ENCODE assay signal across 8 cellular contexts in genomic region chr20:34022154-34022842, GRCh38. TPM values are rescaled to one million over a fixed set of nuclear protein-coding genes. Genes with fewer than 3 reads are reported as not detected.
DNase-seq lines count a peak whose midpoint lies in the region; ATAC-seq lines count a peak whose summit lies in the region.

No MANE protein-coding gene starts in this region.

- H3K36me3 ChIP-seq in H7 (replicated peaks; ENCODE audit: control insufficient read depth, insufficient read depth, low read length): no peaks in the 10 kb centered on the region

- H3K27me3 Mint-ChIP-seq in dendritic cell treated with granulocyte-macrophage colony-stimulating factor and Interleukin-4, amounts not matched to agents 40 ng/mL and 50 ng/mL, for 4 days: no peaks in the 10 kb centered on the region
- no peaks in the 10 kb centered on the region for H3K27me3 Mint-ChIP-seq in stimulated activated memory B cell treated with anti-CD40 and anti-IgM and Interleukin-4, amounts not matched to agents 10 μg/mL and 1 μg/mL and 100 μg/mL, for 72 hours

- no peaks in the 10 kb centered on the region for H3K9me3 Mint-ChIP-seq in dendritic cell treated with granulocyte-macrophage colony-stimulating factor and Interleukin-4, amounts not matched to agents 40 ng/mL and 50 ng/mL, for 4 days
- H3K9me3 Mint-ChIP-seq in stimulated activated memory B cell treated with anti-CD40 and anti-IgM and Interleukin-4, amounts not matched to agents 10 μg/mL and 1 μg/mL and 100 μg/mL, for 72 hours: no peaks in the 10 kb centered on the region

- peak overlapping the region; percentile 26 for H3K27ac Mint-ChIP-seq in dendritic cell treated with granulocyte-macrophage colony-stimulating factor and Interleukin-4, amounts not matched to agents 40 ng/mL and 50 ng/mL, for 4 days
- peak overlapping the region; percentile 80 for H3K27ac Mint-ChIP-seq in stimulated activated memory B cell treated with anti-CD40 and anti-IgM and Interleukin-4, amounts not matched to agents 10 μg/mL and 1 μg/mL and 100 μg/mL, for 72 hours

- intact Hi-C loops in dendritic cell treated with granulocyte-macrophage colony-stimulating factor and Interleukin-4, amounts not matched to agents 40 ng/mL and 50 ng/mL, for 4 days (cut with micrococcal nuclease): no loop called here

- DNase-seq in NCI-H1694 (lab: John Stamatoyannopoulos, UW) (peak; percentile 3), NCI-H1694 treated with DMSO at 0.1 percent for 48 hours (lab: John Stamatoyannopoulos, UW) (no peak), H7 (peak; percentile 75), NOMO-1 (lab: John Stamatoyannopoulos, UW; ENCODE audit: unreplicated experiment in 2 of 2) (peak; percentile 3 to 70), foreskin melanocyte (no peak)

- ATAC-seq in stimulated activated memory B cell treated with anti-CD40 and anti-IgM and Interleukin-4, amounts not matched to agents 10 μg/mL and 1 μg/mL and 100 μg/mL, for 72 hours: peak; percentile 93
- ATAC-seq in GM19023 (IDR thresholded peaks at IDR 0.05; ENCODE audit: unreplicated experiment): no peak

- H3K4me3 ChIP-seq in H7 (ENCODE audit: insufficient read depth, low read depth, low read length): no peak overlapping the region

- peaks cover 85% of the 10 kb centered on the region for H3K4me1 Mint-ChIP-seq in dendritic cell treated with granulocyte-macrophage colony-stimulating factor and Interleukin-4, amounts not matched to agents 40 ng/mL and 50 ng/mL, for 4 days (ENCODE audit: low read depth)
- H3K4me1 Mint-ChIP-seq in stimulated activated memory B cell treated with anti-CD40 and anti-IgM and Interleukin-4, amounts not matched to agents 10 μg/mL and 1 μg/mL and 100 μg/mL, for 72 hours: peaks cover 90% of the 10 kb centered on the region

- no peaks in the 10 kb centered on the region for H3K27me3 ChIP-seq in H7 (ENCODE audit: control insufficient read depth, insufficient read depth, low read length)

- peaks cover 11% of the 10 kb centered on the region for H3K36me3 Mint-ChIP-seq in dendritic cell treated with granulocyte-macrophage colony-stimulating factor and Interleukin-4, amounts not matched to agents 40 ng/mL and 50 ng/mL, for 4 days (ENCODE audit: low read depth)
- H3K36me3 Mint-ChIP-seq in stimulated activated memory B cell treated with anti-CD40 and anti-IgM and Interleukin-4, amounts not matched to agents 10 μg/mL and 1 μg/mL and 100 μg/mL, for 72 hours: peaks cover 12% of the 10 kb centered on the region

- H3K4me3 Mint-ChIP-seq in dendritic cell treated with granulocyte-macrophage colony-stimulating factor and Interleukin-4, amounts not matched to agents 40 ng/mL and 50 ng/mL, for 4 days: no peak overlapping the region
- no peak overlapping the region for H3K4me3 Mint-ChIP-seq in stimulated activated memory B cell treated with anti-CD40 and anti-IgM and Interleukin-4, amounts not matched to agents 10 μg/mL and 1 μg/mL and 100 μg/mL, for 72 hours

RNA-seq across cellular contexts. Expression of gene RALY, which starts 28.6 kb away (rescaled TPM):
- total RNA-seq in H7 (2014; rRNA removed; shearing (Covaris generic)): 147 and 164 TPM in 2 replicates

Comparison
In these comparisons a context has a peak if more than half of its experiments do, and no peak if none do; other contexts are left out.
1. DNase-seq: peak in NCI-H1694 (single experiment), H7 (single experiment) and NOMO-1 (2 of 2); none in NCI-H1694 treated with DMSO at 0.1 percent for 48 hours (single experiment) and foreskin melanocyte (single experiment).